7 cellular contexts compared by ENCODE assay signal in the genomic region with DNA sequence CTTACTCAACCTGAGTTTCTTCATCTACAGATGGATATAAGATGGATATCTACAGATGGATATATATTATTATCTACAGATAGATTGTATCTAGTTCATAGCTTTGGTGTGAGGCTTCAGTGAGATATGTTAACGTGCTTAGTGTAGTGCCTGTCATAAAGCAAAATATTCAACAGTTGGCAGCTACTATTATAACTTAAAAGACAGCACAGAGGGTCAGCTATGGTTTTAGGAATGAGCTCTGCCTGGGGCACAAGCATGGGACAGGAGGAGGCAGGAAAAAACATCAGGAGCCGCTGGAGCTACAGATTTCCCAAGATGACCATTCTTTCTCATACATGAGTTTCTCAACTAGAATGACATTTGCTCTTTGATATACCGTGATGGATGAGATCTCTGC. TPM values are rescaled to one million over a fixed set of nuclear protein-coding genes. Genes with fewer than 3 reads are reported as not detected.
DNase-seq lines count a peak whose midpoint lies in the region; ATAC-seq lines count a peak whose summit lies in the region.
"Had no signal": no experiment of that assay in that cellular context is flagged by ENCODE, and none has a peak within 500 bp of the region (broad histone marks: within the 10 kb centered on the region; RNA-seq: fewer than 3 reads in every experiment).

No MANE protein-coding gene starts in this region.

- H3K36me3 ChIP-seq in GM23248 (ENCODE audit: low read depth) = no peaks in the 10 kb centered on the region

- H3K4me3 ChIP-seq in GM23248 = peak overlapping the region; percentile 89; the same call in 1 of the 2 replicates

- peak overlapping the region; percentile 86 for H3K4me3 Mint-ChIP-seq in activated T-helper 2 cell treated with anti-CD3 and anti-CD28 coated beads, Interferon-gamma antibody, Interleukin-2, Interleukin-4, amounts not matched to agents 10 μg/mL and 5 μg/mL and 100 μg/mL, durations not matched to agents 14 hours and 24 hours and 36 hours (ENCODE audit: low read depth)
- peak overlapping the region; percentile 78 to 94 (median 89) for H3K4me3 Mint-ChIP-seq in naive thymus-derived CD8-positive, alpha-beta T cell

- no peaks in the 10 kb centered on the region for H3K9me3 ChIP-seq in GM23248 (ENCODE audit: low read depth)

- no peaks in the 10 kb centered on the region for H3K79me2 ChIP-seq in GM23248 (ENCODE audit: insufficient read depth)

- intact Hi-C loops in activated T-helper 2 cell treated with anti-CD3 and anti-CD28 coated beads, Interferon-gamma antibody, Interleukin-2, Interleukin-4, amounts not matched to agents 10 μg/mL and 5 μg/mL and 100 μg/mL, durations not matched to agents 14 hours and 24 hours and 36 hours (cut with micrococcal nuclease) = loop anchor here (2.0 to 5.0 kb wide), 3 partner anchors 30 to 626 kb away; a partner anchor contains a TSS

- peaks cover 6% of the 10 kb centered on the region; the same call in 1 of the 2 replicates for H3K4me1 ChIP-seq in GM23248 (ENCODE audit: insufficient read depth)

- H3K4me2 ChIP-seq in GM23248 (ENCODE audit: unreplicated experiment) = peak overlapping the region; percentile 97

- WGBS in GM23248 (ENCODE audit: low coverage in 1 of 2, low lambda C conversion rate in 2 of 2, missing lambda C conversion rate in 2 of 2), 2 experiments = 61 to 66% methylated on average over 3 of the region's 3 CpGs

- H3K27me3 ChIP-seq in GM23248 (replicated peaks; ENCODE audit: insufficient read depth) = peaks cover 10% of the 10 kb centered on the region; the same call in 1 of the 2 replicates

- peaks cover 20% of the 10 kb centered on the region for H3K4me1 Mint-ChIP-seq in activated T-helper 2 cell treated with anti-CD3 and anti-CD28 coated beads, Interferon-gamma antibody, Interleukin-2, Interleukin-4, amounts not matched to agents 10 μg/mL and 5 μg/mL and 100 μg/mL, durations not matched to agents 14 hours and 24 hours and 36 hours (ENCODE audit: low read depth)
- H3K4me1 Mint-ChIP-seq in naive thymus-derived CD8-positive, alpha-beta T cell = peaks cover 18 to 43% (median 35%) of the 10 kb centered on the region in 4 donors

- no peak overlapping the region for H3K27ac ChIP-seq in GM23248

- H3K27ac Mint-ChIP-seq in activated T-helper 2 cell treated with anti-CD3 and anti-CD28 coated beads, Interferon-gamma antibody, Interleukin-2, Interleukin-4, amounts not matched to agents 10 μg/mL and 5 μg/mL and 100 μg/mL, durations not matched to agents 14 hours and 24 hours and 36 hours = no peak overlapping the region
- H3K27ac Mint-ChIP-seq in naive thymus-derived CD8-positive, alpha-beta T cell = peak overlapping the region; percentile 4 to 96 (median 88)

- no peaks in the 10 kb centered on the region for H4K20me1 ChIP-seq in GM23248 (ENCODE audit: insufficient read depth)

- peak overlapping the region; percentile 100 for H2AFZ ChIP-seq in GM23248

- H3K27me3 Mint-ChIP-seq in activated T-helper 2 cell treated with anti-CD3 and anti-CD28 coated beads, Interferon-gamma antibody, Interleukin-2, Interleukin-4, amounts not matched to agents 10 μg/mL and 5 μg/mL and 100 μg/mL, durations not matched to agents 14 hours and 24 hours and 36 hours (ENCODE audit: low read depth) = peaks cover 10% of the 10 kb centered on the region
- no peaks in the 10 kb centered on the region for H3K27me3 Mint-ChIP-seq in naive thymus-derived CD8-positive, alpha-beta T cell

- DNase-seq in GM23248 = no peak
- DNase-seq in activated T-helper 2 cell treated with anti-CD3 and anti-CD28 coated beads, Interferon-gamma antibody, Interleukin-2, Interleukin-4, amounts not matched to agents 10 μg/mL and 5 μg/mL and 100 μg/mL, durations not matched to agents 14 hours and 24 hours and 36 hours (ENCODE audit: low spot score) = no peak
- no peak for DNase-seq in naive thymus-derived CD8-positive, alpha-beta T cell
- DNase-seq: activated CD4-positive, CD25-positive, alpha-beta regulatory T cell treated with anti-CD3 and anti-CD28 coated beads, Interleukin-2, amount 50 U/mL, for 72 hours had no signal

- in situ Hi-C loops in GM23248 (cut with MboI) = no loop called here

- no peak for ATAC-seq in naive thymus-derived CD8-positive, alpha-beta T cell
- no peak for ATAC-seq in GM18867 (IDR thresholded peaks at IDR 0.05; ENCODE audit: unreplicated experiment)
- no peak for ATAC-seq in HG02763 (IDR thresholded peaks at IDR 0.05; ENCODE audit: unreplicated experiment)
- ATAC-seq in HG03469 (IDR thresholded peaks at IDR 0.05; ENCODE audit: unreplicated experiment) = no peak

- H3K9me3 Mint-ChIP-seq in activated T-helper 2 cell treated with anti-CD3 and anti-CD28 coated beads, Interferon-gamma antibody, Interleukin-2, Interleukin-4, amounts not matched to agents 10 μg/mL and 5 μg/mL and 100 μg/mL, durations not matched to agents 14 hours and 24 hours and 36 hours = no peaks in the 10 kb centered on the region
- H3K9me3 Mint-ChIP-seq in naive thymus-derived CD8-positive, alpha-beta T cell = no peaks in the 10 kb centered on the region

- no peaks in the 10 kb centered on the region for H3F3A ChIP-seq in GM23248 (ENCODE audit: insufficient read depth)

- POLR2A ChIA-PET in naive thymus-derived CD8-positive, alpha-beta T cell (lab: Charles Lee) = interaction anchor here (0.9 to 1.9 kb wide), 11 partner anchors 9 to 338 kb away, joined by 3 to 12 read pairs (median 5); a partner anchor contains a TSS

- no peak overlapping the region for H3K9ac ChIP-seq in GM23248

- H3K36me3 Mint-ChIP-seq in activated T-helper 2 cell treated with anti-CD3 and anti-CD28 coated beads, Interferon-gamma antibody, Interleukin-2, Interleukin-4, amounts not matched to agents 10 μg/mL and 5 μg/mL and 100 μg/mL, durations not matched to agents 14 hours and 24 hours and 36 hours (ENCODE audit: low read depth) = peaks cover 4% of the 10 kb centered on the region
- H3K36me3 Mint-ChIP-seq in naive thymus-derived CD8-positive, alpha-beta T cell = peaks cover 0 to 10% (median 3%) of the 10 kb centered on the region in 3 donors

- no peaks in the 10 kb centered on the region for H3K9me2 ChIP-seq in GM23248 (ENCODE audit: insufficient read depth)

RNA-seq across cellular contexts. Expression of a gene that starts 1.3 kb away (rescaled TPM):
- 28.7 and 32.9 TPM in 2 replicates for total RNA-seq in GM23248 (2014; rRNA removed; shearing (Covaris generic))
- polyA plus RNA-seq in GM23248 (2016; fragmentation: Nextera tagmentation; extraction: Ambion mirVana) = 40.7 and 45.9 TPM in 2 replicates
- total RNA-seq in activated T-helper 2 cell treated with anti-CD3 and anti-CD28 coated beads, Interferon-gamma antibody, Interleukin-2, Interleukin-4, amounts not matched to agents 10 μg/mL and 5 μg/mL and 100 μg/mL, durations not matched to agents 14 hours and 24 hours and 36 hours = 19.0 and 20.0 TPM in 2 replicates
- total RNA-seq in naive thymus-derived CD8-positive, alpha-beta T cell = 10 to 100 TPM; 51.1 to 52.3 TPM
- 10 to 100 TPM; 57.4 to 60.5 (median 60.1) TPM for polyA plus RNA-seq in naive thymus-derived CD8-positive, alpha-beta T cell

RNA-seq across cellular contexts. Expression of a gene that starts 10.2 kb away (rescaled TPM):
- 83.2 and 101 TPM in 2 replicates for total RNA-seq in GM23248 (2014; rRNA removed; shearing (Covaris generic))
- polyA plus RNA-seq in GM23248 (2016; fragmentation: Nextera tagmentation; extraction: Ambion mirVana) = 110 and 111 TPM in 2 replicates
- 79.1 and 79.2 TPM in 2 replicates for total RNA-seq in activated T-helper 2 cell treated with anti-CD3 and anti-CD28 coated beads, Interferon-gamma antibody, Interleukin-2, Interleukin-4, amounts not matched to agents 10 μg/mL and 5 μg/mL and 100 μg/mL, durations not matched to agents 14 hours and 24 hours and 36 hours
- 10 to 100 TPM; 51.9 to 58.8 TPM for total RNA-seq in naive thymus-derived CD8-positive, alpha-beta T cell
- polyA plus RNA-seq in naive thymus-derived CD8-positive, alpha-beta T cell = 10 to 100 TPM; 71.6 to 91.8 (median 73.2) TPM

RNA-seq across cellular contexts. Expression of a gene that starts 38.8 kb away (rescaled TPM):
- total RNA-seq in GM23248 (2014; rRNA removed; shearing (Covaris generic)) = 92.7 and 111 TPM in 2 replicates
- 57.3 TPM in 2 replicates for polyA plus RNA-seq in GM23248 (2016; fragmentation: Nextera tagmentation; extraction: Ambion mirVana)
- 74.7 and 75.8 TPM in 2 replicates for total RNA-seq in activated T-helper 2 cell treated with anti-CD3 and anti-CD28 coated beads, Interferon-gamma antibody, Interleukin-2, Interleukin-4, amounts not matched to agents 10 μg/mL and 5 μg/mL and 100 μg/mL, durations not matched to agents 14 hours and 24 hours and 36 hours
- total RNA-seq in naive thymus-derived CD8-positive, alpha-beta T cell = 10 to 100 TPM; 85.4 to 92.0 TPM
- polyA plus RNA-seq in naive thymus-derived CD8-positive, alpha-beta T cell = 10 to 100 TPM; 46.2 to 53.6 (median 47.4) TPM

RNA-seq across cellular contexts. Expression of a gene that starts 41.3 kb away (rescaled TPM):
- total RNA-seq in GM23248 (2014; rRNA removed; shearing (Covaris generic)) = 20.8 and 21.4 TPM in 2 replicates
- polyA plus RNA-seq in GM23248 (2016; fragmentation: Nextera tagmentation; extraction: Ambion mirVana) = 20.4 and 22.0 TPM in 2 replicates
- total RNA-seq in activated T-helper 2 cell treated with anti-CD3 and anti-CD28 coated beads, Interferon-gamma antibody, Interleukin-2, Interleukin-4, amounts not matched to agents 10 μg/mL and 5 μg/mL and 100 μg/mL, durations not matched to agents 14 hours and 24 hours and 36 hours = 27.7 and 29.2 TPM in 2 replicates
- total RNA-seq in naive thymus-derived CD8-positive, alpha-beta T cell = 10 to 100 TPM; 23.0 to 25.4 TPM
- polyA plus RNA-seq in naive thymus-derived CD8-positive, alpha-beta T cell = 10 to 100 TPM; 12.5 to 16.5 (median 15.1) TPM

RNA-seq across cellular contexts. Expression of a gene that starts 57.9 kb away (rescaled TPM):
- total RNA-seq in GM23248 (2014; rRNA removed; shearing (Covaris generic)) = 13.6 and 16.1 TPM in 2 replicates
- polyA plus RNA-seq in GM23248 (2016; fragmentation: Nextera tagmentation; extraction: Ambion mirVana) = 3.2 and 4.9 TPM in 2 replicates
- total RNA-seq in activated T-helper 2 cell treated with anti-CD3 and anti-CD28 coated beads, Interferon-gamma antibody, Interleukin-2, Interleukin-4, amounts not matched to agents 10 μg/mL and 5 μg/mL and 100 μg/mL, durations not matched to agents 14 hours and 24 hours and 36 hours = 33.4 and 35.1 TPM in 2 replicates
- 1 to 10 TPM; 1.4 to 1.6 TPM for total RNA-seq in naive thymus-derived CD8-positive, alpha-beta T cell
- polyA plus RNA-seq in naive thymus-derived CD8-positive, alpha-beta T cell = under 1 TPM in 1 of 3 donors, not detected in 2; 0.18 TPM
